In genomic region chr7:6516387-6516983, GRCh38 we compare ENCODE assay signal across 8 cellular contexts. TPM values are rescaled to one million over a fixed set of nuclear protein-coding genes. Genes with fewer than 3 reads are reported as not detected.
A peak's percentile ranks its signal among the peaks of the same experiment; 100 is the strongest.
DNase-seq lines count a peak whose midpoint lies in the region; ATAC-seq and TF ChIP-seq lines count a peak whose summit lies in the region.

No MANE protein-coding gene starts in this region.

- peak overlapping the region; percentile 59 for H3K27ac ChIP-seq in HUES48 (ENCODE audit: low read depth, low read length)

- TF ChIP-seq CTCF in mucosa of descending colon (IDR thresholded peaks at IDR 0.05), result peak; percentile 72

- H3K36me3 ChIP-seq in HUES48 (ENCODE audit: control insufficient read depth, insufficient read depth, low read length) (no peaks in the 10 kb centered on the region), mucosa of descending colon (ENCODE audit: low read depth) (no peaks in the 10 kb centered on the region)

- DNase-seq in GDM1 (lab: John Stamatoyannopoulos, UW), result peak; percentile 61
- DNase-seq in NOMO-1 treated with dmso at 0.1 percent for 144 hours (lab: John Stamatoyannopoulos, UW; ENCODE audit: unreplicated experiment), result peak; percentile 57
- DNase-seq in activated CD8-positive, alpha-beta memory T cell treated with anti-CD3 and anti-CD28 coated beads, Interleukin-2, amount 50 U/mL, for 48 hours, result peak; percentile 83
- DNase-seq in epidermal melanocyte (ENCODE audit: insufficient read length, low spot score), result peak; percentile 82
- peak; percentile 78 to 89 (median 82) for DNase-seq in mucosa of descending colon
- peak; percentile 16 to 39 for DNase-seq in stimulated activated CD8-positive, alpha-beta memory T cell treated with anti-CD3 and anti-CD28 coated beads, Interleukin-4, amount 100 ng/mL, for 1 hour (ENCODE audit: low read depth in 2 of 2, low spot score in 1 of 2)

- H3K27me3 ChIP-seq in HUES48 (ENCODE audit: control insufficient read depth, insufficient read depth, low read length), result no peaks in the 10 kb centered on the region

- H3K9me3 ChIP-seq in HUES48 (ENCODE audit: control insufficient read depth, insufficient read depth, low read length), result no peaks in the 10 kb centered on the region
- no peaks in the 10 kb centered on the region for H3K9me3 ChIP-seq in mucosa of descending colon

- H3K9ac ChIP-seq in HUES48 (ENCODE audit: low read depth, low read length), result no peak overlapping the region

- intact Hi-C loops in mucosa of descending colon (cut with DNase I, micrococcal nuclease), result no loop called here

- no peaks in the 10 kb centered on the region for H3K4me1 ChIP-seq in HUES48 (ENCODE audit: control insufficient read depth, insufficient read depth, low read length)
- H3K4me1 ChIP-seq in mucosa of descending colon (ENCODE audit: low read depth), result peaks cover 5% of the 10 kb centered on the region

- H3K4me3 ChIP-seq in HUES48 (ENCODE audit: low read depth, low read length) (peak overlapping the region; percentile 38; the same call in 1 of the 2 replicates), mucosa of descending colon (no peak overlapping the region)

- ATAC-seq in mucosa of descending colon, result peak; percentile 93
- no peak for ATAC-seq in GM18873 (IDR thresholded peaks at IDR 0.05; ENCODE audit: low FRiP score, unreplicated experiment)

RNA-seq across cellular contexts. Expression of gene KDELR2, which starts 32.5 kb away (rescaled TPM):
- 100 to 1,000 TPM; 118 to 225 (median 219) TPM for total RNA-seq in mucosa of descending colon

RNA-seq across cellular contexts. Expression of gene GRID2IP, which starts 34.8 kb away (rescaled TPM):
- 1 to 10 TPM in 1 of 3 donors, under 1 TPM in 2; 0.41 to 1.0 (median 0.58) TPM for total RNA-seq in mucosa of descending colon

Comparison
In these comparisons a context has a peak if more than half of its experiments do, and no peak if none do; other contexts are left out.
1. DNase-seq: peak in every context shown above with its lines; median percentile 83 in activated CD8-positive, alpha-beta memory T cell treated with anti-CD3 and anti-CD28 coated beads, Interleukin-2, amount 50 U/mL, for 48 hours; 82 in epidermal melanocyte; 82 in mucosa of descending colon; 61 in GDM1; 57 in NOMO-1 treated with dmso at 0.1 percent for 144 hours; 28 in stimulated activated CD8-positive, alpha-beta memory T cell treated with anti-CD3 and anti-CD28 coated beads, Interleukin-4, amount 100 ng/mL, for 1 hour.